ENCODE assay signal across 1 cellular context in genomic region chr17:1509255-1509943, GRCh38.
TF ChIP-seq lines count a peak whose summit lies in the region.

No MANE protein-coding gene starts in this region.

TF ChIP-seq in SK-N-SH, 30 proteins besides CTCF, POLR2A, EP300 and RAD21:
- TF ChIP-seq SMC3 (IDR thresholded peaks at IDR 0.05; ENCODE audit: low read depth, low read length) (no peak), YY1 (IDR thresholded peaks at IDR 0.05; ENCODE audit: low read depth) (no peak), FOXM1 (IDR thresholded peaks at IDR 0.05; ENCODE audit: low read depth) (no peak), SIN3A (IDR thresholded peaks at IDR 0.05; ENCODE audit: borderline replicate concordance, low read depth, low read length) (no peak), CHD2 (IDR thresholded peaks at IDR 0.05; ENCODE audit: low read length, partially characterized antibody) (no peak), REST (IDR thresholded peaks at IDR 0.05; ENCODE audit: low read depth, low read length) (no peak), FOSL2 (IDR thresholded peaks at IDR 0.05; ENCODE audit: borderline replicate concordance, low read depth) (no peak), TEAD4 (IDR thresholded peaks at IDR 0.05; ENCODE audit: borderline replicate concordance, insufficient read depth) (no peak), EZH2phosphoT487 (IDR thresholded peaks at IDR 0.05; ENCODE audit: borderline replicate concordance, low read depth) (no peak), TAF1 (IDR thresholded peaks at IDR 0.05; ENCODE audit: borderline replicate concordance, low read depth, low read length) (no peak), TCF12 (IDR thresholded peaks at IDR 0.05) (no peak), GATA2 (CRISPR knock-in tag; IDR thresholded peaks at IDR 0.05) (no peak), ZBTB33 (IDR thresholded peaks at IDR 0.05; ENCODE audit: borderline replicate concordance, low read depth) (no peak), RCOR1 (IDR thresholded peaks at IDR 0.05; ENCODE audit: low read length) (no peak), JUND (IDR thresholded peaks at IDR 0.05) (no peak), MEF2A (IDR thresholded peaks at IDR 0.05; ENCODE audit: borderline replicate concordance, low read depth) (no peak), MAX (IDR thresholded peaks at IDR 0.05; ENCODE audit: low read depth) (no peak), ELF1 (IDR thresholded peaks at IDR 0.05) (no peak)
